Comparison of ENCODE assay signal across 8 cellular contexts in the genomic region with DNA sequence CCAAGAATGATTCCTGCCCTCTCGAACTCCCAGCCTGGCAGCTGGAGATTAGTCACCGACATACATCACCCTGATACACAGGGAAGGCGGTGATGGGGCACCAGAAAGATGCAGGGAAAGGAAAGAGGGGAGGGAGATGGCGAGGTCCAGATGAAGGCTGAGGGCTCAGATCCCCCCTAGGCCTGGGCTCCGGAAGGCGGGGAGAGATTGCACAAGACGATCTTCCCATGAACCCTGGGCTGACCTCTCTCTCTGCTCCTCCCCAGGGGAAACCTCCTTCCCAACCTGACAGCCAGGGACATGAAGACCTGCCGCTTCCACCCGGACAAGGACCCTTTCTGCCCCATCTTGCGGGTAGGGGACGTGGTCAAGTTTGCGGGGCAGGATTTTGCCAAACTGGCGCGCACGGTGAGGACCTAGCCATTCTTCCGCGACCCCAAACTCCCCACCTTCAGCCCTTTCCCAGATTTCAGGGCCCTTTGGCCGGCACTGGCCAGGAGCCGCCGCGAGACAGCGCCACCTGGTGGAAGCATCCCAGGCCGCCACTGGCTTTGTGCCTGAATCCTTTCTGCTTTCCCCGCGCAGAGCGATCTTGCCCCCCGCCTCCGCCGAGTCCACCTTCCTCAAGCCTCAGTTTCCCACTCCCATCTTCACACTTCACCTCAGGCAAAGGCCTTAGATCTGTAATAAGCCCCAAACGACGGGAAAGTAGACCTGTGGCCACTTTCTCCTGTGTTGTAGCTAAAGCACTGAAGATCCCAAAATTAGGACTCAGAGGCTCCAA. TPM values are rescaled to one million over a fixed set of nuclear protein-coding genes. Genes with fewer than 3 reads are reported as not detected.
DNase-seq lines count a peak whose midpoint lies in the region; ATAC-seq and TF ChIP-seq lines count a peak whose summit lies in the region.

No MANE protein-coding gene starts in this region.

- H3K4me3 Mint-ChIP-seq in CD4-positive, CD25-positive, alpha-beta regulatory T cell, result no peak overlapping the region

- H3K27me3 Mint-ChIP-seq in CD4-positive, CD25-positive, alpha-beta regulatory T cell, result peaks cover 13% of the 10 kb centered on the region

- H3K9me3 Mint-ChIP-seq in CD4-positive, CD25-positive, alpha-beta regulatory T cell, result peaks cover 0 to 2% (median 0%) of the 10 kb centered on the region in 7 donors

- peak; percentile 34 to 44 (median 39) for DNase-seq in CD4-positive, CD25-positive, alpha-beta regulatory T cell
- peak; percentile 25 for DNase-seq in HS-5 (ENCODE audit: low read depth)
- peak; percentile 57 to 62 for DNase-seq in T47D (ENCODE audit: low read depth in 1 of 2, low spot score in 1 of 2)
- DNase-seq in islet precursor cell, result peak; percentile 82
- DNase-seq in stimulated activated CD4-positive, alpha-beta T cell treated with anti-CD3 and anti-CD28 coated beads, Interleukin-2, amount 100 ng/mL, for 24 hours, result peak; percentile 77 to 79
- DNase-seq in amniotic stem cell (lab: John Stamatoyannopoulos, UW), result no peak

- H3K27ac Mint-ChIP-seq in CD4-positive, CD25-positive, alpha-beta regulatory T cell, result peak overlapping the region in 1 of 3 donors; percentile 48

- H3K9me3 ChIP-seq in CD4-positive, CD25-positive, alpha-beta regulatory T cell (ENCODE audit: control insufficient read depth in 2 of 2, low read length in 2 of 2), result peaks cover 0 to 3% of the 10 kb centered on the region in 2 experiments

- peak in 1 of 2 donors; percentile 24 for ATAC-seq in CD4-positive, CD25-positive, alpha-beta regulatory T cell (ENCODE audit: low read depth in 2 of 2)
- no peak for ATAC-seq in GM19397 (IDR thresholded peaks at IDR 0.05; ENCODE audit: unreplicated experiment)

- H3K36me3 ChIP-seq in CD4-positive, CD25-positive, alpha-beta regulatory T cell (ENCODE audit: control insufficient read depth, insufficient read depth, low read length), result no peaks in the 10 kb centered on the region

- TF ChIP-seq CTCF in VCaP (conservative IDR thresholded peaks at IDR 0.05), result peak; percentile 93

- H3K4me3 ChIP-seq in CD4-positive, CD25-positive, alpha-beta regulatory T cell (ENCODE audit: low read depth, low read length), result no peak overlapping the region

- no peak overlapping the region for H3K27ac ChIP-seq in CD4-positive, CD25-positive, alpha-beta regulatory T cell (ENCODE audit: insufficient read depth, low read length, poor library complexity, severe bottlenecking)
- no peak overlapping the region for H3K27ac ChIP-seq in VCaP

- peaks cover 0 to 8% (median 2%) of the 10 kb centered on the region in 4 donors for H3K4me1 Mint-ChIP-seq in CD4-positive, CD25-positive, alpha-beta regulatory T cell

- H3K36me3 Mint-ChIP-seq in CD4-positive, CD25-positive, alpha-beta regulatory T cell, result no peaks in the 10 kb centered on the region

- in situ Hi-C loops in T47D (cut with HindIII; ENCODE audit: low pct_unique_long_range_greater_than_20kb, low sequenced_read_pairs), result no loop called here

- no peaks in the 10 kb centered on the region for H3K27me3 ChIP-seq in CD4-positive, CD25-positive, alpha-beta regulatory T cell (ENCODE audit: control insufficient read depth, insufficient read depth, low read length)

- H3K4me1 ChIP-seq in CD4-positive, CD25-positive, alpha-beta regulatory T cell (ENCODE audit: control insufficient read depth, insufficient read depth, low read length, poor library complexity, severe bottlenecking), result peaks cover 4% of the 10 kb centered on the region

RNA-seq across cellular contexts. Expression of a gene that starts 11.5 kb away (rescaled TPM):
- total RNA-seq in CD4-positive, CD25-positive, alpha-beta regulatory T cell, result not detected
- polyA plus RNA-seq in CD4-positive, CD25-positive, alpha-beta regulatory T cell, result not detected

RNA-seq across cellular contexts. Expression of a gene that starts 14.0 kb away (rescaled TPM):
- total RNA-seq in CD4-positive, CD25-positive, alpha-beta regulatory T cell, result 54.6 TPM
- polyA plus RNA-seq in CD4-positive, CD25-positive, alpha-beta regulatory T cell, result 10 to 100 TPM; 20.5 to 29.5 (median 27.2) TPM

RNA-seq across cellular contexts. Expression of a gene that starts 24.9 kb away (rescaled TPM):
- 16.3 TPM for total RNA-seq in CD4-positive, CD25-positive, alpha-beta regulatory T cell
- polyA plus RNA-seq in CD4-positive, CD25-positive, alpha-beta regulatory T cell, result 1 to 10 TPM; 1.5 to 4.5 (median 2.0) TPM

RNA-seq across cellular contexts. Expression of a gene that starts 31.3 kb away (rescaled TPM):
- total RNA-seq in CD4-positive, CD25-positive, alpha-beta regulatory T cell, result not detected
- not detected for polyA plus RNA-seq in CD4-positive, CD25-positive, alpha-beta regulatory T cell

RNA-seq across cellular contexts. Expression of a gene that starts 40.8 kb away (rescaled TPM):
- total RNA-seq in CD4-positive, CD25-positive, alpha-beta regulatory T cell, result not detected
- polyA plus RNA-seq in CD4-positive, CD25-positive, alpha-beta regulatory T cell, result under 1 TPM in 1 of 4 donors, not detected in 3; 0.13 TPM
